3 cellular contexts compared by ENCODE assay signal in the genomic region with DNA sequence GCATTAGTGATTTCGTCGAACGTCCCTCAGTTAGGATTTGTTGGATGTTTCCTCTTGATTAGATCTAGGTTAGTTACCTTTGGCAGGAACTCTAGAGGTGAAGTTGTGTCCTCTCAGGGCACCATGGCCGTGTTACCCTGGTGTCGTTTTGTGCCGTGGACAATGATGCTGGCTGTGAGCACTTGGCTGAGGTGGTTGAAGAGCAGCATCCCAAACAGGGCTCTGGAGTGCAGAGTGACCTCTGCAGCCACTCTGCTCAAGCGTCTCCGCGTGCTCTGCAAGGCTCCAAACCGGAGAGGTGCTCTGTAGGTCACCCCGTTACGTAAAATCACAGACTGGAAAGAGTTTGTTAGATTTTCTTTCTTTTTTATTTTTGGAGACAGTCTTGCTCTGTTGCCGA.
TF ChIP-seq lines count a peak whose summit lies in the region.

No MANE protein-coding gene starts in this region.

TF ChIP-seq in SK-N-SH, 30 proteins besides CTCF, POLR2A, EP300 and RAD21:
- TF ChIP-seq NRF1 (IDR thresholded peaks at IDR 0.05; ENCODE audit: low read depth, low read length) = 0 out of 2 replicates have a peak, but pooled peaks have one; percentile 9
- TF ChIP-seq JUND (IDR thresholded peaks at IDR 0.05) = no peak

TF ChIP-seq in SK-N-SH treated with all-trans-retinoic acid at 6 μM for 48 hours, 23 proteins besides CTCF, POLR2A, EP300 and RAD21:
- TF ChIP-seq RARB (CRISPR knock-in tag; IDR thresholded peaks at IDR 0.05) (no peak), ZNF70 (CRISPR knock-in tag; IDR thresholded peaks at IDR 0.05) (no peak), PATZ1 (CRISPR knock-in tag; IDR thresholded peaks at IDR 0.05; ENCODE audit: borderline replicate concordance) (no peak), ZFP3 (CRISPR knock-in tag; IDR thresholded peaks at IDR 0.05) (no peak), ESRRG (CRISPR knock-in tag; IDR thresholded peaks at IDR 0.05) (no peak), ZNF565 (CRISPR knock-in tag; conservative IDR thresholded peaks at IDR 0.05; ENCODE audit: low read depth) (no peak)

TF ChIP-seq in GM12878, 131 proteins besides CTCF, POLR2A, EP300 and RAD21:
- TF ChIP-seq ETV6 (conservative IDR thresholded peaks at IDR 0.05 in 1 of 2, IDR thresholded peaks at IDR 0.05 in 1 of 2; ENCODE audit: borderline replicate concordance in 1 of 2, low read depth in 1 of 2) = no peak
- no peak for TF ChIP-seq MTA2 (IDR thresholded peaks at IDR 0.05; ENCODE audit: low read depth)
- TF ChIP-seq MYC (IDR thresholded peaks at IDR 0.05; ENCODE audit: insufficient read depth, insufficient read length, insufficient replicate concordance, low read length, severe bottlenecking) = no peak
- TF ChIP-seq NFXL1 (IDR thresholded peaks at IDR 0.05; ENCODE audit: borderline replicate concordance) = no peak
- no peak for TF ChIP-seq STAT1 (conservative IDR thresholded peaks at IDR 0.05)
- TF ChIP-seq, protein P1, sequence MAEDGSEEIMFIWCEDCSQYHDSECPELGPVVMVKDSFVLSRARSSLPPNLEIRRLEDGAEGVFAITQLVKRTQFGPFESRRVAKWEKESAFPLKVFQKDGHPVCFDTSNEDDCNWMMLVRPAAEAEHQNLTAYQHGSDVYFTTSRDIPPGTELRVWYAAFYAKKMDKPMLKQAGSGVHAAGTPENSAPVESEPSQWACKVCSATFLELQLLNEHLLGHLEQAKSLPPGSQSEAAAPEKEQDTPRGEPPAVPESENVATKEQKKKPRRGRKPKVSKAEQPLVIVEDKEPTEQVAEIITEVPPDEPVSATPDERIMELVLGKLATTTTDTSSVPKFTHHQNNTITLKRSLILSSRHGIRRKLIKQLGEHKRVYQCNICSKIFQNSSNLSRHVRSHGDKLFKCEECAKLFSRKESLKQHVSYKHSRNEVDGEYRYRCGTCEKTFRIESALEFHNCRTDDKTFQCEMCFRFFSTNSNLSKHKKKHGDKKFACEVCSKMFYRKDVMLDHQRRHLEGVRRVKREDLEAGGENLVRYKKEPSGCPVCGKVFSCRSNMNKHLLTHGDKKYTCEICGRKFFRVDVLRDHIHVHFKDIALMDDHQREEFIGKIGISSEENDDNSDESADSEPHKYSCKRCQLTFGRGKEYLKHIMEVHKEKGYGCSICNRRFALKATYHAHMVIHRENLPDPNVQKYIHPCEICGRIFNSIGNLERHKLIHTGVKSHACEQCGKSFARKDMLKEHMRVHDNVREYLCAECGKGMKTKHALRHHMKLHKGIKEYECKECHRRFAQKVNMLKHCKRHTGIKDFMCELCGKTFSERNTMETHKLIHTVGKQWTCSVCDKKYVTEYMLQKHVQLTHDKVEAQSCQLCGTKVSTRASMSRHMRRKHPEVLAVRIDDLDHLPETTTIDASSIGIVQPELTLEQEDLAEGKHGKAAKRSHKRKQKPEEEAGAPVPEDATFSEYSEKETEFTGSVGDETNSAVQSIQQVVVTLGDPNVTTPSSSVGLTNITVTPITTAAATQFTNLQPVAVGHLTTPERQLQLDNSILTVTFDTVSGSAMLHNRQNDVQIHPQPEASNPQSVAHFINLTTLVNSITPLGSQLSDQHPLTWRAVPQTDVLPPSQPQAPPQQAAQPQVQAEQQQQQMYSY (CRISPR knock-in tag; IDR thresholded peaks at IDR 0.05) = no peak
- no peak for TF ChIP-seq CBFB (IDR thresholded peaks at IDR 0.05; ENCODE audit: low read depth)
- no peak for TF ChIP-seq FOS (IDR thresholded peaks at IDR 0.05; ENCODE audit: borderline replicate concordance, extremely low read depth, insufficient read length)
- TF ChIP-seq, protein P2, sequence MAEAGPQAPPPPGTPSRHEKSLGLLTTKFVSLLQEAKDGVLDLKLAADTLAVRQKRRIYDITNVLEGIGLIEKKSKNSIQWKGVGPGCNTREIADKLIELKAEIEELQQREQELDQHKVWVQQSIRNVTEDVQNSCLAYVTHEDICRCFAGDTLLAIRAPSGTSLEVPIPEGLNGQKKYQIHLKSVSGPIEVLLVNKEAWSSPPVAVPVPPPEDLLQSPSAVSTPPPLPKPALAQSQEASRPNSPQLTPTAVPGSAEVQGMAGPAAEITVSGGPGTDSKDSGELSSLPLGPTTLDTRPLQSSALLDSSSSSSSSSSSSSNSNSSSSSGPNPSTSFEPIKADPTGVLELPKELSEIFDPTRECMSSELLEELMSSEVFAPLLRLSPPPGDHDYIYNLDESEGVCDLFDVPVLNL (IDR thresholded peaks at IDR 0.05; ENCODE audit: low read depth, low read length) = no peak
